ENCODE assay signal across 9 cellular contexts in the genomic region with DNA sequence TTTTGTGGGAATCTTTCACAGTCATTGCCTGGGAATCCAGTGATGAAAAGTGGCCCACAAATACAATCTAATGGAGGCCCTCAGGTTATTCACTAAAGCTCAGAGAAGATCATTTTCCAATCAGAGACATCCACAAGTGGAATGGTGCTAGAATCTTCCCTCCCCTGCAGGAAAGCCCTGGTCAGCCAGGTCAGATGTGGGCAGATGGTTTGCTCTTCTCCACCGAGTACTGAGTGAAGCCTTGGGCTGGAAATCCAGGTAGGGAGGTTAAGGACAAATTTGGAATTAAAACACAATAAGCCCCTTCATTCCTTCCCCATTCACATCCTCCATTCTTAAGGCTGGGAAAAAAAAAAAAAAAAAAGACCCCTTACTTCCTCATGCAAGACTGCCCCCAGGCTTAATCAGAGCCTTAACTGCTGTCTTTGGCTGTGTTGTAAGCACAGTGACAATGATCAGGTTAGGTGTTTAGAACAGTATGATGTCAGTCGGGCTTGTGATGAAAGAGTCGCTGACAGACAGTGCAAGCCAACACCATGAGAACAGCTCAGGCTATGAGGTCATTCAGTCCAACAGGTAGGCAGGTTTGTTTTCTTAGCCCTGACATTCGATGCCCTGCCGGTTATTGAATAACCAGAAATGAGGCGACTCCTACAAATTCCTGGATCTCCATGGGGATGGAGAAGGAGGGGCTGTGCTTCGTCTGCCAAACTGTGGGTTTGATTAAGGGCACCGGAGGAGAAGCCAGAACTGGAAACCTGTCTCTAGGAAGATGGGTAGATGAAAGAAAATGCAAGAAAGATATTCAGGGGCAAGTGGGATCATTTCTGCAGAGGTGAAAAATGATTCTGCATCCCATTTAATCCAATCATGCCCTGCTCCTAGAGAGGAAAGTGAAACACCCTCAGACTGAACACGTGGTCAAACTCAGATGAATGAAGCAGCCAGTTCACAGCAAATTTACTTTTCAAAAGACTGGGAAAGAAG. TPM values are rescaled to one million over a fixed set of nuclear protein-coding genes. Genes with fewer than 3 reads are reported as not detected.
DNase-seq lines count a peak whose midpoint lies in the region; ATAC-seq and TF ChIP-seq lines count a peak whose summit lies in the region.
"Had no signal": no experiment of that assay in that cellular context is flagged by ENCODE, and none has a peak within 500 bp of the region (broad histone marks: within the 10 kb centered on the region; RNA-seq: fewer than 3 reads in every experiment).

No MANE protein-coding gene starts in this region.

- H3K36me3 ChIP-seq in liver (ENCODE audit: control insufficient read depth in 4 of 4, insufficient read depth in 3 of 4, low read depth in 1 of 4, low read length in 3 of 4) (no peaks in the 10 kb centered on the region), SJCRH30 (no peaks in the 10 kb centered on the region)

- TF ChIP-seq CTCF in NB4 (IDR thresholded peaks at IDR 0.05; ENCODE audit: low read depth, low read length) (no peak), liver (IDR thresholded peaks at IDR 0.05; ENCODE audit: low read depth, low read length, missing input control) (no peak)

- H3K27ac ChIP-seq in liver (ENCODE audit: low read depth in 1 of 2, low read length in 2 of 2) = peak overlapping the region; percentile 83 to 96
- no peak overlapping the region for H3K27ac ChIP-seq in SJCRH30

- in situ Hi-C loops in ACHN (cut with HindIII; ENCODE audit: low pct_ligation_motif_present, low pct_unique_long_range_greater_than_20kb, low sequenced_read_pairs) = no loop called here

- H3K4me1 ChIP-seq in liver (ENCODE audit: control insufficient read depth in 4 of 4, insufficient read depth in 4 of 4, low read length in 3 of 4) = peaks cover 1 to 32% (median 19%) of the 10 kb centered on the region in 4 donors
- no peaks in the 10 kb centered on the region for H3K4me1 ChIP-seq in SJCRH30

- ATAC-seq in GM18861 (IDR thresholded peaks at IDR 0.05; ENCODE audit: unreplicated experiment) = no peak

- H3K9me3 ChIP-seq in liver (ENCODE audit: control insufficient read depth in 4 of 4, low read length in 3 of 4) (no peaks in the 10 kb centered on the region), SJCRH30 (replicated peaks) (no peaks in the 10 kb centered on the region)

- DNase-seq in ACHN (peak; percentile 64), NB4 (ENCODE audit: low read depth) (peak; percentile 25), SW480 (ENCODE audit: low spot score) (peak; percentile 95), SJCRH30 (no peak), EL (no peak)
- DNase-seq in activated naive CD4-positive, alpha-beta T cell treated with anti-CD3 and anti-CD28 coated beads, Interleukin-2, amount 50 U/mL, for 16 hours = no peak
- DNase-seq: activated CD4-positive, alpha-beta T cell treated with anti-CD3 and anti-CD28 coated beads, Interleukin-2, amount 50 U/mL, for 48 hours had no signal

- TF ChIP-seq POLR2A in NB4 (IDR thresholded peaks at IDR 0.05; ENCODE audit: extremely low read depth, insufficient read length) = no peak

- TF ChIP-seq RAD21 in liver (IDR thresholded peaks at IDR 0.05) = peak; percentile 37 to 60

- no peak overlapping the region for H3K4me3 ChIP-seq in NB4 (ENCODE audit: low read depth, low read length)
- H3K4me3 ChIP-seq in liver (ENCODE audit: low read depth in 1 of 3, low read length in 3 of 3) = no peak overlapping the region
- H3K4me3 ChIP-seq in SJCRH30 = no peak overlapping the region

- no peaks in the 10 kb centered on the region for H3K27me3 ChIP-seq in liver (ENCODE audit: control insufficient read depth in 4 of 4, insufficient read depth in 4 of 4, low read length in 3 of 4)
- no peaks in the 10 kb centered on the region for H3K27me3 ChIP-seq in SJCRH30

- peak overlapping the region in 1 of 2 donors; percentile 60 for H3K9ac ChIP-seq in liver (ENCODE audit: low read depth in 1 of 2, low read length in 2 of 2)

- WGBS in liver = 26% methylated on average over 9 of the region's 9 CpGs

TF ChIP-seq in liver, 16 proteins besides CTCF, POLR2A, EP300 and RAD21:
- peak; percentile 88 to 96 for TF ChIP-seq RXRA (IDR thresholded peaks at IDR 0.05)
- TF ChIP-seq NR2F2 (IDR thresholded peaks at IDR 0.05) = peak; percentile 31
- peak; percentile 46 for TF ChIP-seq YY1 (IDR thresholded peaks at IDR 0.05)
- TF ChIP-seq FOXA2 (IDR thresholded peaks at IDR 0.05) = peak; percentile 65
- no peak for TF ChIP-seq TAF1 (conservative IDR thresholded peaks at IDR 0.05)
- TF ChIP-seq, protein P1, sequence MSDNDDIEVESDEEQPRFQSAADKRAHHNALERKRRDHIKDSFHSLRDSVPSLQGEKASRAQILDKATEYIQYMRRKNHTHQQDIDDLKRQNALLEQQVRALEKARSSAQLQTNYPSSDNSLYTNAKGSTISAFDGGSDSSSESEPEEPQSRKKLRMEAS (IDR thresholded peaks at IDR 0.05) = peak; percentile 87
- TF ChIP-seq FOXA1 (IDR thresholded peaks at IDR 0.05) = peak; percentile 29
- TF ChIP-seq, protein P2, sequence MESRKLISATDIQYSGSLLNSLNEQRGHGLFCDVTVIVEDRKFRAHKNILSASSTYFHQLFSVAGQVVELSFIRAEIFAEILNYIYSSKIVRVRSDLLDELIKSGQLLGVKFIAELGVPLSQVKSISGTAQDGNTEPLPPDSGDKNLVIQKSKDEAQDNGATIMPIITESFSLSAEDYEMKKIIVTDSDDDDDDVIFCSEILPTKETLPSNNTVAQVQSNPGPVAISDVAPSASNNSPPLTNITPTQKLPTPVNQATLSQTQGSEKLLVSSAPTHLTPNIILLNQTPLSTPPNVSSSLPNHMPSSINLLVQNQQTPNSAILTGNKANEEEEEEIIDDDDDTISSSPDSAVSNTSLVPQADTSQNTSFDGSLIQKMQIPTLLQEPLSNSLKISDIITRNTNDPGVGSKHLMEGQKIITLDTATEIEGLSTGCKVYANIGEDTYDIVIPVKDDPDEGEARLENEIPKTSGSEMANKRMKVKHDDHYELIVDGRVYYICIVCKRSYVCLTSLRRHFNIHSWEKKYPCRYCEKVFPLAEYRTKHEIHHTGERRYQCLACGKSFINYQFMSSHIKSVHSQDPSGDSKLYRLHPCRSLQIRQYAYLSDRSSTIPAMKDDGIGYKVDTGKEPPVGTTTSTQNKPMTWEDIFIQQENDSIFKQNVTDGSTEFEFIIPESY (IDR thresholded peaks at IDR 0.05) = peak; percentile 71
- peak in 1 of 2 donors; percentile 57 for TF ChIP-seq EGR1 (IDR thresholded peaks at IDR 0.05; ENCODE audit: low read depth in 2 of 2)
- TF ChIP-seq, protein P3, sequence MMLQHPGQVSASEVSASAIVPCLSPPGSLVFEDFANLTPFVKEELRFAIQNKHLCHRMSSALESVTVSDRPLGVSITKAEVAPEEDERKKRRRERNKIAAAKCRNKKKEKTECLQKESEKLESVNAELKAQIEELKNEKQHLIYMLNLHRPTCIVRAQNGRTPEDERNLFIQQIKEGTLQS (IDR thresholded peaks at IDR 0.05) = peak; percentile 85
- peak; percentile 94 to 96 for TF ChIP-seq JUND (IDR thresholded peaks at IDR 0.05)
- peak; percentile 62 to 84 for TF ChIP-seq HNF4A (conservative IDR thresholded peaks at IDR 0.05)
- TF ChIP-seq GABPA (IDR thresholded peaks at IDR 0.05 in 1 of 2, conservative IDR thresholded peaks at IDR 0.05 in 1 of 2) = no peak
- peak; percentile 91 for TF ChIP-seq SP1 (IDR thresholded peaks at IDR 0.05)
- TF ChIP-seq, protein P4, sequence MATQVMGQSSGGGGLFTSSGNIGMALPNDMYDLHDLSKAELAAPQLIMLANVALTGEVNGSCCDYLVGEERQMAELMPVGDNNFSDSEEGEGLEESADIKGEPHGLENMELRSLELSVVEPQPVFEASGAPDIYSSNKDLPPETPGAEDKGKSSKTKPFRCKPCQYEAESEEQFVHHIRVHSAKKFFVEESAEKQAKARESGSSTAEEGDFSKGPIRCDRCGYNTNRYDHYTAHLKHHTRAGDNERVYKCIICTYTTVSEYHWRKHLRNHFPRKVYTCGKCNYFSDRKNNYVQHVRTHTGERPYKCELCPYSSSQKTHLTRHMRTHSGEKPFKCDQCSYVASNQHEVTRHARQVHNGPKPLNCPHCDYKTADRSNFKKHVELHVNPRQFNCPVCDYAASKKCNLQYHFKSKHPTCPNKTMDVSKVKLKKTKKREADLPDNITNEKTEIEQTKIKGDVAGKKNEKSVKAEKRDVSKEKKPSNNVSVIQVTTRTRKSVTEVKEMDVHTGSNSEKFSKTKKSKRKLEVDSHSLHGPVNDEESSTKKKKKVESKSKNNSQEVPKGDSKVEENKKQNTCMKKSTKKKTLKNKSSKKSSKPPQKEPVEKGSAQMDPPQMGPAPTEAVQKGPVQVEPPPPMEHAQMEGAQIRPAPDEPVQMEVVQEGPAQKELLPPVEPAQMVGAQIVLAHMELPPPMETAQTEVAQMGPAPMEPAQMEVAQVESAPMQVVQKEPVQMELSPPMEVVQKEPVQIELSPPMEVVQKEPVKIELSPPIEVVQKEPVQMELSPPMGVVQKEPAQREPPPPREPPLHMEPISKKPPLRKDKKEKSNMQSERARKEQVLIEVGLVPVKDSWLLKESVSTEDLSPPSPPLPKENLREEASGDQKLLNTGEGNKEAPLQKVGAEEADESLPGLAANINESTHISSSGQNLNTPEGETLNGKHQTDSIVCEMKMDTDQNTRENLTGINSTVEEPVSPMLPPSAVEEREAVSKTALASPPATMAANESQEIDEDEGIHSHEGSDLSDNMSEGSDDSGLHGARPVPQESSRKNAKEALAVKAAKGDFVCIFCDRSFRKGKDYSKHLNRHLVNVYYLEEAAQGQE (IDR thresholded peaks at IDR 0.05) = peak; percentile 63
- no peak for TF ChIP-seq HNF4G (IDR thresholded peaks at IDR 0.05)

RNA-seq across cellular contexts. Expression of a gene that starts 23.5 kb away (rescaled TPM):
- total RNA-seq in liver = 1 to 10 TPM; 5.3 to 6.8 TPM
- polyA plus RNA-seq in liver = 10 to 100 TPM; 11.2 to 12.5 TPM
- 18.7 and 21.6 TPM in 2 replicates for total RNA-seq in SJCRH30 (2014; rRNA removed; shearing (Covaris generic))

Comparison
In these comparisons a context has a peak if more than half of its experiments do, and no peak if none do; other contexts are left out.
1. DNase-seq: peak in ACHN (single experiment), NB4 (single experiment) and SW480 (single experiment); none in activated naive CD4-positive, alpha-beta T cell treated with anti-CD3 and anti-CD28 coated beads, Interleukin-2, amount 50 U/mL, for 16 hours (single experiment), SJCRH30 (0 of 2) and EL (single experiment).